32 cellular contexts compared by ENCODE assay signal in the genomic region with DNA sequence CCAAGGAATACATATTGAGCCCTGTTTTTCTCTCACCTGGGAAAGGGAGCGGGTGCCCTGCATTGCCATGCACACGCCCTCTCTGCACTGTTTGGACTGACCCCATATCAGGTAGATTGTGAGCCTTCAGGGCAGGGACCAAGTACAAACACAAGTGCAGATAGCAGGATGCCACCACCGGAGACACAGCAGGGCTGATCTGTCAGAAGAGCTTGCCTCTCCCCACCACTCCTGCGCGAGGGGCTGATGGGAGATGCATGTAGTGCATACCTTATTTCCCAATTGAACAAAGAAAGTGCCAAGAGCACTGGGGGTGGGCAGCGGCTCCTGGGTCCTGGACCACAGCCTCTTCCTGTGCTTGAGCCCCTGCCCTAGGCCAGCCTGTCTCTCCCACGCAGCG. TPM values are rescaled to one million over a fixed set of nuclear protein-coding genes. Genes with fewer than 3 reads are reported as not detected.
A peak's percentile ranks its signal among the peaks of the same experiment; 100 is the strongest.
DNase-seq lines count a peak whose midpoint lies in the region; ATAC-seq and TF ChIP-seq lines count a peak whose summit lies in the region.
"Had no signal": no experiment of that assay in that cellular context is flagged by ENCODE, and none has a peak within 500 bp of the region (broad histone marks: within the 10 kb centered on the region; RNA-seq: fewer than 3 reads in every experiment).

No MANE protein-coding gene starts in this region.

- no peak for TF ChIP-seq POLR2A in HCT116 (IDR thresholded peaks at IDR 0.05; ENCODE audit: borderline replicate concordance, extremely low read depth, insufficient read depth, insufficient read length)
- TF ChIP-seq POLR2A in sigmoid colon (IDR thresholded peaks at IDR 0.05): no peak

- no peaks in the 10 kb centered on the region for H3K36me3 ChIP-seq in HCT116 (ENCODE audit: control insufficient read depth in 1 of 2, insufficient read depth in 2 of 2, low read length in 2 of 2)
- H3K36me3 ChIP-seq in mammary epithelial cell (ENCODE audit: insufficient read depth, low read length): no peaks in the 10 kb centered on the region
- H3K36me3 ChIP-seq in sigmoid colon: no peaks in the 10 kb centered on the region
- H3K36me3 ChIP-seq: BE2C, brain microvascular endothelial cell, HAP-1, SJCRH30, tibial artery had no signal

- H3K4me1 ChIP-seq in HCT116 (ENCODE audit: control insufficient read depth in 1 of 2, insufficient read depth in 2 of 2, low read length in 2 of 2) (peaks cover 0 to 14% of the 10 kb centered on the region in 2 experiments; a peak in 2 of 4 replicates), mammary epithelial cell (ENCODE audit: insufficient read depth, low read length) (peaks cover 6% of the 10 kb centered on the region), sigmoid colon (no peaks in the 10 kb centered on the region)
- H3K4me1 ChIP-seq: BE2C, HAP-1, SJCRH30, tibial artery had no signal

- H3K27me3 ChIP-seq in HCT116 (ENCODE audit: insufficient read depth, low read length): no peaks in the 10 kb centered on the region
- no peaks in the 10 kb centered on the region for H3K27me3 ChIP-seq in mammary epithelial cell (ENCODE audit: insufficient read depth, low read length)
- no peaks in the 10 kb centered on the region for H3K27me3 ChIP-seq in sigmoid colon
- H3K27me3 ChIP-seq: BE2C, brain microvascular endothelial cell, SJCRH30, tibial artery had no signal

- in situ Hi-C loops in mammary epithelial cell (cut with MboI; ENCODE audit: low sequenced_read_pairs in 2 of 2): no loop called here

- H3K79me2 ChIP-seq in HCT116 (ENCODE audit: insufficient read depth, low read length) (no peaks in the 10 kb centered on the region), mammary epithelial cell (ENCODE audit: insufficient read depth, low read length) (no peaks in the 10 kb centered on the region)

- H3K4me3 ChIP-seq in HCT116 (replicated peaks in 1 of 2; ENCODE audit: low read depth in 1 of 2, low read length in 2 of 2) (no peak overlapping the region), mammary epithelial cell (replicated peaks in 1 of 3; ENCODE audit: insufficient read depth in 1 of 3, low read depth in 2 of 3, low read length in 3 of 3) (no peak overlapping the region), sigmoid colon (no peak overlapping the region)
- H3K4me3 ChIP-seq: GM12878, HAP-1, SJCRH30, smooth muscle cell, tibial artery had no signal

- H3K4me2 ChIP-seq in HCT116 (ENCODE audit: low read length): peak overlapping the region; percentile 30
- H3K4me2 ChIP-seq in mammary epithelial cell (ENCODE audit: insufficient read depth, low read depth, low read length): no peak overlapping the region
- H3K4me2 ChIP-seq: smooth muscle cell had no signal

- no peaks in the 10 kb centered on the region for H3K9me2 ChIP-seq in HCT116 (ENCODE audit: insufficient read depth)

- WGBS in mammary epithelial cell (ENCODE audit: low coverage, missing lambda C conversion rate): 98% methylated on average over 4 of the region's 8 CpGs
- 58 to 86% methylated on average over 8 of the region's 8 CpGs for WGBS in sigmoid colon, 2 donors

- ATAC-seq in HCT116 (peak; percentile 19; the same call in 1 of the 2 replicates), GM18909 (IDR thresholded peaks at IDR 0.05; ENCODE audit: poor library complexity, unreplicated experiment) (no peak), GM19324 (IDR thresholded peaks at IDR 0.05; ENCODE audit: low FRiP score, unreplicated experiment) (no peak)
- ATAC-seq: naive thymus-derived CD4-positive, alpha-beta T cell had no signal

- dilution Hi-C loops in mammary epithelial cell (cut with HindIII; ENCODE audit: low sequenced_read_pairs): no loop called here

- H2AFZ ChIP-seq in HCT116 (ENCODE audit: low read depth, low read length, poor library complexity, severe bottlenecking): no peak overlapping the region
- peak overlapping the region; percentile 4 for H2AFZ ChIP-seq in mammary epithelial cell (ENCODE audit: low read depth, low read length)

- no peak for DNase-seq in HCT116 (ENCODE audit: low read depth, low spot score)
- no peak for DNase-seq in mammary epithelial cell
- peak; percentile 57 for DNase-seq in mesenteric fat pad (ENCODE audit: low spot score)
- DNase-seq in sigmoid colon: peak; percentile 35
- DNase-seq in 8988T: no peak
- DNase-seq in T-helper 1 cell: no peak
- DNase-seq: activated CD4-positive, alpha-beta T cell treated with anti-CD3 and anti-CD28 coated beads for 48 hours; activated T-cell treated with anti-CD3 and anti-CD28 coated beads for 4 hours; amygdala; BE2C; brain microvascular endothelial cell; mesenchymal stem cell; naive thymus-derived CD4-positive, alpha-beta T cell; NCI-H1105; NCI-H187 treated with DMSO at 0.1 percent for 48 hours; NCI-H2171; occipital lobe; retina; RPMI8226; stimulated activated CD4-positive, alpha-beta T cell treated with anti-CD3 and anti-CD28 coated beads, Interleukin-1b, Interleukin-23, amount 100 ng/mL, for 48 hours; SW 1271; T-helper 9 cell; tibial artery had no signal

- no peak for TF ChIP-seq EP300 in sigmoid colon (IDR thresholded peaks at IDR 0.05)

- TF ChIP-seq RAD21 in HCT116 (IDR thresholded peaks at IDR 0.05; ENCODE audit: low read depth): no peak

- CTCF ChIA-PET in HCT116 (lab: Charles Lee): no interaction called here
- CTCF ChIA-PET in mammary epithelial cell (lab: Charles Lee; ENCODE audit: low non-redundant PET): no interaction called here

- H4K20me1 ChIP-seq in HCT116 (ENCODE audit: insufficient read depth): no peaks in the 10 kb centered on the region
- H4K20me1 ChIP-seq in mammary epithelial cell (ENCODE audit: insufficient read depth, low read length): no peaks in the 10 kb centered on the region

- BruUV-seq in HCT116 (replicated peaks; lab: Mats Ljungman, UMichigan) (no TSS peak), mammary epithelial cell (replicated peaks; lab: Mats Ljungman, UMichigan) (no TSS peak)

- H3K27ac ChIP-seq in HCT116 (ENCODE audit: low read depth, low read length) (no peak overlapping the region), mammary epithelial cell (ENCODE audit: insufficient read depth, low read depth, low read length) (no peak overlapping the region), sigmoid colon (no peak overlapping the region)
- H3K27ac ChIP-seq: brain microvascular endothelial cell, SJCRH30, tibial artery had no signal

- H3K9ac ChIP-seq in HCT116 (ENCODE audit: low read length): no peak overlapping the region
- no peak overlapping the region for H3K9ac ChIP-seq in mammary epithelial cell (ENCODE audit: insufficient read depth, low read length)

- POLR2A ChIA-PET in HCT116 (lab: Charles Lee): no interaction called here

- TF ChIP-seq CTCF in HCT116 (IDR thresholded peaks at IDR 0.05 in 2 of 3, conservative IDR thresholded peaks at IDR 0.05 in 1 of 3; ENCODE audit: borderline replicate concordance in 1 of 3, insufficient read depth in 1 of 3, low read depth in 2 of 3, low read length in 2 of 3) (no peak), mammary epithelial cell (conservative IDR thresholded peaks at IDR 0.05 in 1 of 2, IDR thresholded peaks at IDR 0.05 in 1 of 2; ENCODE audit: extremely low read depth in 1 of 2, insufficient read depth in 1 of 2, low read depth in 1 of 2, low read length in 2 of 2) (no peak), sigmoid colon (IDR thresholded peaks at IDR 0.05) (no peak)

- intact Hi-C loops in HCT116 (cut with micrococcal nuclease) (loop anchor here (1.0 kb wide), 1 partner anchor 108 kb away; no protein-coding TSS in a partner anchor), mammary epithelial cell (cut with micrococcal nuclease) (loop anchor here (1.0 kb wide), 2 partner anchors 100 to 108 kb away; no protein-coding TSS in a partner anchor), sigmoid colon (cut with DNase I) (no loop called here)

- H3K9me3 ChIP-seq in HCT116 (ENCODE audit: control insufficient read depth in 1 of 2, insufficient read depth in 1 of 2, low read depth in 1 of 2, low read length in 2 of 2) (no peaks in the 10 kb centered on the region), mammary epithelial cell (replicated peaks; ENCODE audit: insufficient read depth, low read length) (no peaks in the 10 kb centered on the region), sigmoid colon (peaks cover 0 to under 1% (median 0%) of the 10 kb centered on the region in 4 donors)
- H3K9me3 ChIP-seq: BE2C, tibial artery had no signal

- RAD21 ChIA-PET in HCT116 (lab: Charles Lee; ENCODE audit: low non-redundant PET in 1 of 2, low total read pairs in 2 of 2, uncharacterized antibody in 2 of 2, unreplicated experiment in 2 of 2): no interaction called here

TF ChIP-seq in HCT116, 20 proteins besides CTCF, POLR2A, EP300 and RAD21 (continues in another document):
- no peak for TF ChIP-seq TCF7L2 (IDR thresholded peaks at IDR 0.05; ENCODE audit: borderline replicate concordance, extremely low read depth, insufficient read depth, insufficient read length)
- no peak for TF ChIP-seq ZBTB33 (IDR thresholded peaks at IDR 0.05; ENCODE audit: extremely low read depth, insufficient replicate concordance, low read length)

RNA-seq across cellular contexts. Expression of gene SLCO2A1, which starts 9.0 kb away (rescaled TPM):
- total RNA-seq in HCT116 (2021; ENCODE audit: unreplicated experiment) (0.52 TPM), mammary epithelial cell (1 to 10 TPM in 1 of 2 donors, under 1 TPM in 1; 0.38 to 2.2 TPM), mesenteric fat pad (40.1 TPM), sigmoid colon (1 to 10 TPM; 3.3 to 10.0 (median 6.8) TPM)
- polyA plus RNA-seq in HCT116 (2012): 0.36 and 0.48 TPM in 2 replicates
- polyA plus RNA-seq in mammary epithelial cell (0.83 TPM), sigmoid colon (10 to 100 TPM in 1 of 3 donors, 1 to 10 TPM in 2; 1.8 to 22.1 (median 3.2) TPM)
- 0.52 TPM for polyA minus RNA-seq in mammary epithelial cell
- total RNA-seq: activated naive CD4-positive, alpha-beta T cell treated with anti-CD3 and anti-CD28 coated beads, Interleukin-2, amount 50 U/mL, for 72 hours; activated T-helper 2 cell treated with anti-CD3 and anti-CD28 coated beads, Interferon-gamma antibody, Interleukin-2, Interleukin-4, amounts not matched to agents 10 μg/mL and 5 μg/mL and 100 μg/mL, durations not matched to agents 14 hours and 24 hours and 36 hours; naive thymus-derived CD4-positive, alpha-beta T cell; NCI-H460; SJCRH30 had no signal
- polyA plus RNA-seq: GM12878; naive thymus-derived CD4-positive, alpha-beta T cell had no signal

Comparison
In these comparisons a context has a peak if more than half of its experiments do, and no peak if none do; other contexts are left out.
1. DNase-seq: peak in mesenteric fat pad (single experiment) and sigmoid colon (single experiment); none in HCT116 (single experiment), mammary epithelial cell (single experiment), 8988T (single experiment) and T-helper 1 cell (0 of 5).